13 cellular contexts compared by ENCODE assay signal in genomic region chr10:129800796-129801340, GRCh38.
DNase-seq lines count a peak whose midpoint lies in the region; ATAC-seq and TF ChIP-seq lines count a peak whose summit lies in the region.
"Had no signal": no experiment of that assay in that cellular context is flagged by ENCODE, and none has a peak within 500 bp of the region (broad histone marks: within the 10 kb centered on the region; RNA-seq: fewer than 3 reads in every experiment).

No MANE protein-coding gene starts in this region.

- TF ChIP-seq CTCF in osteocyte (IDR thresholded peaks at IDR 0.05) = no peak

- POLR2A ChIA-PET in activated CD4-positive, alpha-beta T cell treated with anti-CD3 and anti-CD28 coated beads, Interleukin-2, amount 10 ng/mL, durations not matched to agents 7 days and 5 days (lab: Charles Lee) = no interaction called here

- H3K4me1 Mint-ChIP-seq in osteocyte (ENCODE audit: unreplicated experiment) = no peaks in the 10 kb centered on the region
- H3K4me1 Mint-ChIP-seq in activated CD4-positive, alpha-beta T cell treated with anti-CD3 and anti-CD28 coated beads, Interleukin-2, amount 10 ng/mL, durations not matched to agents 7 days and 5 days = no peaks in the 10 kb centered on the region
- H3K4me1 Mint-ChIP-seq: CD14-positive monocyte, IgD-negative memory B cell had no signal

- H3K36me3 Mint-ChIP-seq in osteocyte (ENCODE audit: unreplicated experiment) = no peaks in the 10 kb centered on the region
- no peaks in the 10 kb centered on the region for H3K36me3 Mint-ChIP-seq in activated CD4-positive, alpha-beta T cell treated with anti-CD3 and anti-CD28 coated beads, Interleukin-2, amount 10 ng/mL, durations not matched to agents 7 days and 5 days (ENCODE audit: low read depth)
- H3K36me3 Mint-ChIP-seq: CD14-positive monocyte; CD8-positive, alpha-beta T cell had no signal

- H3K4me3 Mint-ChIP-seq in osteocyte (ENCODE audit: unreplicated experiment) = no peak overlapping the region
- no peak overlapping the region for H3K4me3 Mint-ChIP-seq in activated CD4-positive, alpha-beta T cell treated with anti-CD3 and anti-CD28 coated beads, Interleukin-2, amount 10 ng/mL, durations not matched to agents 7 days and 5 days
- H3K4me3 Mint-ChIP-seq: CD14-positive monocyte; CD8-positive, alpha-beta T cell; IgD-negative memory B cell had no signal

- CTCF ChIA-PET in activated CD4-positive, alpha-beta T cell treated with anti-CD3 and anti-CD28 coated beads, Interleukin-2, amount 10 ng/mL, durations not matched to agents 7 days and 5 days (lab: Charles Lee) = no interaction called here

- no peak overlapping the region for H3K27ac Mint-ChIP-seq in osteocyte (ENCODE audit: unreplicated experiment)
- no peak overlapping the region for H3K27ac Mint-ChIP-seq in activated CD4-positive, alpha-beta T cell treated with anti-CD3 and anti-CD28 coated beads, Interleukin-2, amount 10 ng/mL, durations not matched to agents 7 days and 5 days
- H3K27ac Mint-ChIP-seq: CD8-positive, alpha-beta T cell; IgD-negative memory B cell had no signal

- H3K27me3 Mint-ChIP-seq in osteocyte (ENCODE audit: unreplicated experiment) = no peaks in the 10 kb centered on the region
- H3K27me3 Mint-ChIP-seq in activated CD4-positive, alpha-beta T cell treated with anti-CD3 and anti-CD28 coated beads, Interleukin-2, amount 10 ng/mL, durations not matched to agents 7 days and 5 days = no peaks in the 10 kb centered on the region
- H3K27me3 Mint-ChIP-seq: IgD-negative memory B cell had no signal

- no peak for ATAC-seq in HG02870 (IDR thresholded peaks at IDR 0.05; ENCODE audit: unreplicated experiment)
- ATAC-seq: CD8-positive, alpha-beta T cell; GM12878; HCT116 had no signal

- DNase-seq in NCI-H69 (lab: John Stamatoyannopoulos, UW) (peak; percentile 18), islet precursor cell (peak; percentile 40), osteocyte (ENCODE audit: extremely low spot score, unreplicated experiment) (peak; percentile 70), kidney glomerular epithelial cell (lab: John Stamatoyannopoulos, UW) (no peak)
- no peak for DNase-seq in activated CD4-positive, alpha-beta T cell treated with anti-CD3 and anti-CD28 coated beads, Interleukin-2, amount 10 ng/mL, durations not matched to agents 7 days and 5 days
- DNase-seq: Caco-2; CD8-positive, alpha-beta T cell; DMS79 had no signal

- peaks cover 28% of the 10 kb centered on the region for H3K9me3 Mint-ChIP-seq in osteocyte (ENCODE audit: unreplicated experiment)
- H3K9me3 Mint-ChIP-seq in activated CD4-positive, alpha-beta T cell treated with anti-CD3 and anti-CD28 coated beads, Interleukin-2, amount 10 ng/mL, durations not matched to agents 7 days and 5 days = peaks cover 36% of the 10 kb centered on the region

Comparison
In these comparisons a context has a peak if more than half of its experiments do, and no peak if none do; other contexts are left out.
1. DNase-seq: peak in NCI-H69 (single experiment), islet precursor cell (single experiment) and osteocyte (single experiment); none in kidney glomerular epithelial cell (single experiment) and activated CD4-positive, alpha-beta T cell treated with anti-CD3 and anti-CD28 coated beads, Interleukin-2, amount 10 ng/mL, durations not matched to agents 7 days and 5 days (single experiment).